15 cellular contexts compared by ENCODE assay signal in genomic region chr3:18828637-18829036, GRCh38.
"Had no signal": no experiment of that assay in that cellular context is flagged by ENCODE, and none has a peak within 500 bp of the region (broad histone marks: within the 10 kb centered on the region; RNA-seq: fewer than 3 reads in every experiment).

No MANE protein-coding gene starts in this region.

- ATAC-seq: pancreas, psoas muscle, right cardiac atrium, right lobe of liver, sciatic nerve had no signal

- H3K36me3 ChIP-seq: neural progenitor cell, neutrophil, ovary, pancreas, prostate gland, right atrium auricular region, right lobe of liver, sigmoid colon, spleen had no signal

- H3K27ac ChIP-seq: neural progenitor cell, neutrophil, ovary, pancreas, parathyroid adenoma, prostate gland, psoas muscle, right atrium auricular region, right lobe of liver, sigmoid colon, skin epidermis, spleen had no signal

- H3K4me1 ChIP-seq: neural progenitor cell, pancreas, parathyroid adenoma, prostate gland, psoas muscle, right atrium auricular region, right lobe of liver, sigmoid colon, spleen had no signal

- H3K9me3 ChIP-seq: neutrophil, ovary, pancreas, prostate gland, psoas muscle, right atrium auricular region, right lobe of liver, sigmoid colon, spleen had no signal

- H3K4me3 ChIP-seq: neural progenitor cell, ovary, pancreas, prostate gland, psoas muscle, right atrium auricular region, right lobe of liver, sigmoid colon, skin epidermis, smooth muscle cell, spleen had no signal
